ENCODE assay signal across 8 cellular contexts in genomic region chr2:201072201-201072530, GRCh38. TPM values are rescaled to one million over a fixed set of nuclear protein-coding genes. Genes with fewer than 3 reads are reported as not detected.
DNase-seq lines count a peak whose midpoint lies in the region; ATAC-seq and TF ChIP-seq lines count a peak whose summit lies in the region.

No MANE protein-coding gene starts in this region.

- H3K4me3 ChIP-seq in DOHH2 (ENCODE audit: low read length) = peak overlapping the region; percentile 94
- peak overlapping the region; percentile 94 for H3K4me3 ChIP-seq in astrocyte of the spinal cord (ENCODE audit: low read depth, low read length)
- peak overlapping the region; percentile 94 for H3K4me3 ChIP-seq in mesendoderm (ENCODE audit: low read length)

- peaks cover 8% of the 10 kb centered on the region for H3K79me1 ChIP-seq in mesendoderm (ENCODE audit: low read length)

- H3K9ac ChIP-seq in mesendoderm (ENCODE audit: low read length) = peak overlapping the region; percentile 92

- H3K36me3 ChIP-seq in DOHH2 (ENCODE audit: control insufficient read depth, low read length) (peaks cover 3% of the 10 kb centered on the region; the same call in 1 of the 2 replicates), mesendoderm (ENCODE audit: control insufficient read depth, insufficient read depth, low read length) (no peaks in the 10 kb centered on the region)

- ATAC-seq in HG03135 (IDR thresholded peaks at IDR 0.05; ENCODE audit: unreplicated experiment) (peak; percentile 2), HG02840 (IDR thresholded peaks at IDR 0.05; ENCODE audit: low FRiP score, unreplicated experiment) (no peak), GM18517 (IDR thresholded peaks at IDR 0.05; ENCODE audit: unreplicated experiment) (no peak)

- H2BK5ac ChIP-seq in mesendoderm (ENCODE audit: low read length) = peak overlapping the region; percentile 59

- in situ Hi-C loops in astrocyte of the spinal cord (cut with HindIII; ENCODE audit: low sequenced_read_pairs) (no loop called here), KBM-7 (cut with MboI; ENCODE audit: low pct_unique_long_range_greater_than_20kb, low sequenced_read_pairs) (no loop called here)

- H2BK15ac ChIP-seq in mesendoderm (replicated peaks; ENCODE audit: low read depth) = no peak overlapping the region

- H4K8ac ChIP-seq in mesendoderm (ENCODE audit: low read depth, low read length) = no peak overlapping the region

- no peaks in the 10 kb centered on the region for H3K9me3 ChIP-seq in DOHH2 (ENCODE audit: control insufficient read depth, insufficient read depth, low read length)

- H3K23ac ChIP-seq in mesendoderm (ENCODE audit: low read length) = no peak overlapping the region

- H3K27ac ChIP-seq in DOHH2 (ENCODE audit: low read depth, low read length) = peak overlapping the region; percentile 65
- H3K27ac ChIP-seq in mesendoderm (ENCODE audit: low read depth, low read length) = peak overlapping the region; percentile 71

- H3K4me2 ChIP-seq in DOHH2 (ENCODE audit: low read length) (peak overlapping the region; percentile 84), mesendoderm (ENCODE audit: low read length) (peak overlapping the region; percentile 49)

- peak overlapping the region; percentile 93 for H4K5ac ChIP-seq in mesendoderm (ENCODE audit: low read length)

- H3K56ac ChIP-seq in mesendoderm (ENCODE audit: low read length) = peak overlapping the region; percentile 97

- no peak for TF ChIP-seq CTCF in DOHH2 (IDR thresholded peaks at IDR 0.05; ENCODE audit: low read depth, low read length, poor library complexity, severe bottlenecking)
- no peak for TF ChIP-seq CTCF in astrocyte of the spinal cord (IDR thresholded peaks at IDR 0.05; ENCODE audit: low read depth, low read length)

- H3K27me3 ChIP-seq in DOHH2 (ENCODE audit: control insufficient read depth, low read length) (no peaks in the 10 kb centered on the region), mesendoderm (ENCODE audit: insufficient read depth, low read length, poor library complexity) (no peaks in the 10 kb centered on the region)

- peak overlapping the region; percentile 43 for H3K18ac ChIP-seq in mesendoderm (ENCODE audit: low read length)

- DNase-seq in astrocyte of the spinal cord (ENCODE audit: low read depth, low spot score) = no peak
- no peak for DNase-seq in mesendoderm
- DNase-seq in stimulated activated naive CD4-positive, alpha-beta T cell (lab: John Stamatoyannopoulos, UW) = no peak
- DNase-seq in KBM-7 = no peak

- no peaks in the 10 kb centered on the region for H3K9me2 ChIP-seq in DOHH2 (replicated peaks; ENCODE audit: control insufficient read depth, low read length)

- H3K4ac ChIP-seq in mesendoderm (ENCODE audit: low read depth, low read length) = no peak overlapping the region

- 0 out of 2 replicates have a peak, but pooled peaks cover under 1% of the 10 kb centered on the region for H3F3A ChIP-seq in DOHH2 (ENCODE audit: control insufficient read depth, insufficient read depth)

- no peak overlapping the region for H2BK120ac ChIP-seq in mesendoderm (ENCODE audit: low read depth, low read length)

- H3K79me2 ChIP-seq in DOHH2 (ENCODE audit: control insufficient read depth, low read length) = peaks cover 83% of the 10 kb centered on the region
- peaks cover 17% of the 10 kb centered on the region for H3K79me2 ChIP-seq in mesendoderm (ENCODE audit: control insufficient read depth, insufficient read depth, low read length)

- H2AK5ac ChIP-seq in mesendoderm (ENCODE audit: low read length) = no peak overlapping the region

- H4K20me1 ChIP-seq in DOHH2 (ENCODE audit: control insufficient read depth, insufficient read depth, low read depth, low read length) = peaks cover 2% of the 10 kb centered on the region; the same call in 1 of the 2 replicates

- H3K4me1 ChIP-seq in DOHH2 (ENCODE audit: control insufficient read depth, low read length) = peaks cover 29% of the 10 kb centered on the region
- H3K4me1 ChIP-seq in mesendoderm (ENCODE audit: control insufficient read depth, low read depth, low read length) = no peaks in the 10 kb centered on the region

- WGBS in mesendoderm (ENCODE audit: extremely low coverage, insufficient coverage, low lambda C conversion rate) = no CpG with 5 or more reads among the region's 5 CpGs

RNA-seq across cellular contexts. Expression of gene NDUFB3, which starts 0.4 kb away (rescaled TPM):
- 98.6 TPM for polyA plus RNA-seq in mesendoderm (2013, experiment 1 of 2)
- polyA plus RNA-seq in mesendoderm (2013, experiment 2 of 2) = 101 TPM

RNA-seq across cellular contexts. Expression of gene HYCC2, which starts 0.7 kb away (rescaled TPM):
- 4.1 TPM for polyA plus RNA-seq in mesendoderm (2013, experiment 1 of 2)
- 4.1 TPM for polyA plus RNA-seq in mesendoderm (2013, experiment 2 of 2)

RNA-seq across cellular contexts. Expression of gene CFLAR, which starts 43.8 kb away (rescaled TPM):
- polyA plus RNA-seq in mesendoderm (2013, experiment 1 of 2) = 5.4 TPM
- polyA plus RNA-seq in mesendoderm (2013, experiment 2 of 2) = 5.5 TPM
